In the genomic region with DNA sequence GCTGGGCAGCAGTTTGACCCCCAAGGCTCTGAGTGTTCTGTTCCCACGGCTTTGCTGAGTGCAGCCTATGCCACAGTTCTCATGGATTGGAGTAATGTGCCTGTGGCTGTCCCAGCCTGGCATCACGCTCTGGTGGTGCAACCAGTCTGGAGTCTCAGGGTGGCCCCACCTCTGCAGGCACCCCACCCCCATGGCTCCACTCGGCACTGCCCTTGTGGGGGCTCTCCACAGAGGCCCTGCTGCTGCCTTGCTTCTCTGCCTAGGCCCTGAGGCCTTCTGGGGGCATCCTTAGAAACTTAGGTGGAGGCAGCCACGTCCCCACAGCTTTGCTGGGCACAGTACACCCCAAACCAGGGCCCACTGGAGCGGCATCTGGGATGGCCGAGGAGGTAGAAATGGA, we compare ENCODE assay signal across 27 cellular contexts.
"Had no signal": no experiment of that assay in that cellular context is flagged by ENCODE, and none has a peak within 500 bp of the region (broad histone marks: within the 10 kb centered on the region; RNA-seq: fewer than 3 reads in every experiment).

No MANE protein-coding gene starts in this region.

- H3K4me3 Mint-ChIP-seq: immature natural killer cell; naive thymus-derived CD8-positive, alpha-beta T cell; nephron; neural crest cell; stimulated activated naive CD8-positive, alpha-beta T cell treated with anti-CD3 and anti-CD28 coated beads, Interleukin-15, amount 100 ng/mL, for 72 hours had no signal

- H3K36me3 ChIP-seq: left lung, ovary, right atrium auricular region, right lobe of liver, thyroid gland, transverse colon, upper lobe of right lung had no signal

- ATAC-seq: left colon; left lung; naive thymus-derived CD8-positive, alpha-beta T cell; stimulated activated naive CD8-positive, alpha-beta T cell treated with anti-CD3 and anti-CD28 coated beads, Interleukin-15, amount 100 ng/mL, for 72 hours; upper lobe of right lung had no signal

- FAIRE-seq: islet of Langerhans, kidney, urothelium cell line had no signal

- H3K27ac ChIP-seq: left lung, ovary, right atrium auricular region, right lobe of liver, skin epidermis, thyroid gland, transverse colon, upper lobe of right lung had no signal

- H3K27ac Mint-ChIP-seq: immature natural killer cell; nephron; progenitor cell of endocrine pancreas; stimulated activated naive CD8-positive, alpha-beta T cell treated with anti-CD3 and anti-CD28 coated beads, Interleukin-15, amount 100 ng/mL, for 72 hours had no signal

- H3K27me3 ChIP-seq: left lung, ovary, right atrium auricular region, right lobe of liver, thyroid gland, transverse colon, upper lobe of right lung had no signal

- H3K4me1 ChIP-seq: right atrium auricular region, transverse colon, upper lobe of right lung had no signal

- H3K4me3 ChIP-seq: left lung, lung, ovary, right atrium auricular region, right lobe of liver, skin epidermis, thyroid gland, transverse colon, upper lobe of right lung had no signal

- H3K9me3 ChIP-seq: left lung, ovary, right atrium auricular region, right lobe of liver, thyroid gland, transverse colon, upper lobe of right lung had no signal

- H3K4me1 Mint-ChIP-seq: immature natural killer cell; naive thymus-derived CD8-positive, alpha-beta T cell; nephron; neural crest cell; stimulated activated naive CD8-positive, alpha-beta T cell treated with anti-CD3 and anti-CD28 coated beads, Interleukin-15, amount 100 ng/mL, for 72 hours had no signal

- DNase-seq: head of caudate nucleus; hippocampal formation; immature natural killer cell; kidney; left colon; left lung; naive thymus-derived CD8-positive, alpha-beta T cell; ovary; right lobe of liver; stimulated activated CD4-positive, alpha-beta T cell treated with anti-CD3 and anti-CD28 coated beads, Interleukin-12 subunit alpha, Interleukin-12 subunit beta, amount 100 ng/mL, for 4 hours; stimulated activated CD4-positive, alpha-beta T cell treated with anti-CD3 and anti-CD28 coated beads, Interleukin-15, amount 100 ng/mL, for 24 hours; stimulated activated CD4-positive, alpha-beta T cell treated with anti-CD3 and anti-CD28 coated beads, Interleukin-2, amount 100 ng/mL, for 24 hours; stimulated activated CD4-positive, alpha-beta T cell treated with anti-CD3 and anti-CD28 coated beads, Interleukin-4, amount 100 ng/mL, for 1 hour; stimulated activated naive CD4-positive, alpha-beta T cell treated with Interleukin-2 at 50 U/mL for 16 hours; stimulated activated naive CD8-positive, alpha-beta T cell treated with anti-CD3 and anti-CD28 coated beads, Interleukin-15, amount 100 ng/mL, for 72 hours; substantia nigra; thyroid gland; transverse colon; upper lobe of right lung had no signal

- H3K9me3 Mint-ChIP-seq: immature natural killer cell; naive thymus-derived CD8-positive, alpha-beta T cell; nephron; neural crest cell; stimulated activated naive CD8-positive, alpha-beta T cell treated with anti-CD3 and anti-CD28 coated beads, Interleukin-15, amount 100 ng/mL, for 72 hours had no signal

- H3K36me3 Mint-ChIP-seq: immature natural killer cell; naive thymus-derived CD8-positive, alpha-beta T cell had no signal
